ENCODE assay signal across 25 cellular contexts in the genomic region with DNA sequence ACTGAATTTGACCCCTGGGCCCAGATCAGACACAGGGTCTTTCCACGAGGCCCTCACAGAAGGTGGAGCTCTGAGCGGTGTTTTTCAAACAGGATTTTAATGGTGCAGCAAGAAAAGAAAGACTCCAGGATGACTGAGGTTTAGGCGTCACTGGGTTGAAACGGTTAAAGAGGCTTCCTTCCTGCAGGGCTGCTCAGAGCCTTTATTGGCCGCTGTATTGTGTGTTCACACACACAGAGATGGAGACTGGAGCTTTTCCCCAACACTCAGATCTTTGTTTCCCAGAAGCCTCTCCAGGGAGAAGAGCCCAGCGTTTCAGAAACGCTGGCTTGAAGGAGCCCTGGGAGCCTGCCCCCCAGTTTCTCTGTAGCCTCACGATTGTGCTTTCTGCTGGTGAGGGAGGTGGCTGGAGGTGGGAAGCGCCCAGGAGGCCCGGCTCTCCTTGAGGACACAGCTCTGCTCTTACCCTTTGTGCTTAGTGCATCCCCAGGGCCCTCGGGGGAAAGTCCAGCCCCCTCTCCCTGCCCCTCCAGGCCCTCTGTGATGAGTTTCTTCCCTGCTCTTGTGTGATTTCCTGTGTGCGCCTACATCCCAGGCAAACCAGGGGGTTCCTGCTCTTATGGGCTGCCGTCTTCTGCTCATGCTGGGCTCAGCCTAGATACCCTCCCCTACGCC. TPM values are rescaled to one million over a fixed set of nuclear protein-coding genes. Genes with fewer than 3 reads are reported as not detected.
DNase-seq lines count a peak whose midpoint lies in the region; ATAC-seq, FAIRE-seq and TF ChIP-seq lines count a peak whose summit lies in the region.
"Had no signal": no experiment of that assay in that cellular context is flagged by ENCODE, and none has a peak within 500 bp of the region (broad histone marks: within the 10 kb centered on the region; RNA-seq: fewer than 3 reads in every experiment).

No MANE protein-coding gene starts in this region.

- no peaks in the 10 kb centered on the region for H3K27me3 Mint-ChIP-seq in activated CD8-positive, alpha-beta memory T cell treated with anti-CD3 and anti-CD28 coated beads, Interleukin-2, amount 10 ng/mL, durations not matched to agents 7 days and 5 days
- H3K27me3 Mint-ChIP-seq: dendritic cell treated with granulocyte-macrophage colony-stimulating factor and Interleukin-4, amounts not matched to agents 40 ng/mL and 50 ng/mL, for 4 days; naive thymus-derived CD4-positive, alpha-beta T cell had no signal

- CTCF ChIA-PET in activated CD8-positive, alpha-beta memory T cell treated with anti-CD3 and anti-CD28 coated beads, Interleukin-2, amount 10 ng/mL, durations not matched to agents 7 days and 5 days (lab: Charles Lee), result interaction anchor here (1.6 kb wide), 2 partner anchors 144 to 249 kb away, joined by 4 to 5 read pairs; no protein-coding TSS in a partner anchor
- CTCF ChIA-PET in endothelial cell of umbilical vein (lab: Charles Lee), result interaction anchor here (1.1 to 8.3 kb wide), 8 partner anchors 11 to 276 kb away, joined by 3 to 69 read pairs (median 5); no protein-coding TSS in a partner anchor

- no peak overlapping the region for H3K4me2 ChIP-seq in endothelial cell of umbilical vein (ENCODE audit: insufficient read depth, low read length)

- no peak for DNase-seq in activated CD8-positive, alpha-beta memory T cell treated with anti-CD3 and anti-CD28 coated beads, Interleukin-2, amount 10 ng/mL, durations not matched to agents 7 days and 5 days
- DNase-seq in activated CD8-positive, alpha-beta memory T cell treated with anti-CD3 and anti-CD28 coated beads, Interleukin-2, amount 50 U/mL, for 48 hours, result no peak
- DNase-seq in SK-MEL-5 (ENCODE audit: low read depth, low spot score), result peak; percentile 38
- peak; percentile 44 for DNase-seq in endothelial cell of umbilical vein (ENCODE audit: low read depth, low spot score)
- DNase-seq in stimulated activated effector memory CD8-positive, alpha-beta T cell treated with anti-CD3 and anti-CD28 coated beads, Interleukin-12 subunit alpha, Interleukin-12 subunit beta, amount 100 ng/mL, for 72 hours (ENCODE audit: low spot score in 2 of 2), result no peak
- DNase-seq in NCI-H1048 (lab: John Stamatoyannopoulos, UW), result no peak
- DNase-seq in NCI-H2171 (lab: John Stamatoyannopoulos, UW), result no peak
- DNase-seq in DMS153 (lab: John Stamatoyannopoulos, UW), result no peak
- DNase-seq: ACHN; activated CD4-positive, CD25-positive, alpha-beta regulatory T cell treated with anti-CD3 and anti-CD28 coated beads, Interleukin-2, amount 50 U/mL, for 72 hours; activated gamma-delta T cell; head of caudate nucleus; left cardiac atrium; naive thymus-derived CD4-positive, alpha-beta T cell; NCI-H1417; NCI-H526; stimulated activated CD4-positive, alpha-beta T cell treated with anti-CD3 and anti-CD28 coated beads, Interleukin-15, amount 100 ng/mL, for 24 hours; upper lobe of left lung had no signal

- no peaks in the 10 kb centered on the region for H3K9me3 Mint-ChIP-seq in activated CD8-positive, alpha-beta memory T cell treated with anti-CD3 and anti-CD28 coated beads, Interleukin-2, amount 10 ng/mL, durations not matched to agents 7 days and 5 days (ENCODE audit: low read depth)
- H3K9me3 Mint-ChIP-seq in stimulated activated effector memory CD8-positive, alpha-beta T cell treated with anti-CD3 and anti-CD28 coated beads, Interleukin-12 subunit alpha, Interleukin-12 subunit beta, amount 100 ng/mL, for 72 hours, result no peaks in the 10 kb centered on the region
- H3K9me3 Mint-ChIP-seq: CD14-positive monocyte; dendritic cell treated with granulocyte-macrophage colony-stimulating factor and Interleukin-4, amounts not matched to agents 40 ng/mL and 50 ng/mL, for 4 days; naive thymus-derived CD4-positive, alpha-beta T cell had no signal

- BruUV-seq in endothelial cell of umbilical vein (replicated peaks; lab: Mats Ljungman, UMichigan), result no TSS peak

- POLR2A ChIA-PET in endothelial cell of umbilical vein (lab: Charles Lee), result interaction anchor here (1.3 kb wide), 1 partner anchor 10 kb away, joined by 4 read pairs; no protein-coding TSS in a partner anchor

- H3K4me1 Mint-ChIP-seq in activated CD8-positive, alpha-beta memory T cell treated with anti-CD3 and anti-CD28 coated beads, Interleukin-2, amount 10 ng/mL, durations not matched to agents 7 days and 5 days, result peaks cover 20% of the 10 kb centered on the region
- H3K4me1 Mint-ChIP-seq in stimulated activated effector memory CD8-positive, alpha-beta T cell treated with anti-CD3 and anti-CD28 coated beads, Interleukin-12 subunit alpha, Interleukin-12 subunit beta, amount 100 ng/mL, for 72 hours, result peaks cover 9% of the 10 kb centered on the region
- H3K4me1 Mint-ChIP-seq: CD14-positive monocyte had no signal

- no peaks in the 10 kb centered on the region for H3K9me3 ChIP-seq in endothelial cell of umbilical vein (replicated peaks; ENCODE audit: control insufficient read depth, insufficient read depth, low read length)
- H3K9me3 ChIP-seq: right lobe of liver, upper lobe of left lung had no signal

- no peaks in the 10 kb centered on the region for H3K79me2 ChIP-seq in endothelial cell of umbilical vein (ENCODE audit: control insufficient read depth, insufficient read depth, low read length)
- H3K79me2 ChIP-seq: parathyroid adenoma had no signal

- dilution Hi-C loops in endothelial cell of umbilical vein (cut with MboI; ENCODE audit: extremely low pct_ligation_motif_present, low sequenced_read_pairs), result no loop called here

- H3K27ac Mint-ChIP-seq in activated CD8-positive, alpha-beta memory T cell treated with anti-CD3 and anti-CD28 coated beads, Interleukin-2, amount 10 ng/mL, durations not matched to agents 7 days and 5 days, result peak overlapping the region; percentile 75
- peak overlapping the region; percentile 64 for H3K27ac Mint-ChIP-seq in stimulated activated effector memory CD8-positive, alpha-beta T cell treated with anti-CD3 and anti-CD28 coated beads, Interleukin-12 subunit alpha, Interleukin-12 subunit beta, amount 100 ng/mL, for 72 hours
- H3K27ac Mint-ChIP-seq: dendritic cell treated with granulocyte-macrophage colony-stimulating factor and Interleukin-4, amounts not matched to agents 40 ng/mL and 50 ng/mL, for 4 days had no signal

- no peak overlapping the region for H3K4me3 ChIP-seq in endothelial cell of umbilical vein (replicated peaks in 1 of 3; ENCODE audit: insufficient read depth in 1 of 3, low read depth in 1 of 3, low read length in 3 of 3)
- H3K4me3 ChIP-seq: right lobe of liver, upper lobe of left lung had no signal

- H3K27me3 ChIP-seq in endothelial cell of umbilical vein (ENCODE audit: control insufficient read depth in 2 of 2, insufficient read depth in 2 of 2, low read length in 2 of 2), result no peaks in the 10 kb centered on the region
- H3K27me3 ChIP-seq: right lobe of liver, upper lobe of left lung had no signal

- TF ChIP-seq POLR2A in endothelial cell of umbilical vein (IDR thresholded peaks at IDR 0.05; ENCODE audit: low read depth, low read length), result no peak

- in situ Hi-C loops in SK-MEL-5 (cut with HindIII; ENCODE audit: low pct_unique_long_range_greater_than_20kb, low sequenced_read_pairs), result no loop called here

- H3K4me3 Mint-ChIP-seq in activated CD8-positive, alpha-beta memory T cell treated with anti-CD3 and anti-CD28 coated beads, Interleukin-2, amount 10 ng/mL, durations not matched to agents 7 days and 5 days, result no peak overlapping the region
- H3K4me3 Mint-ChIP-seq in stimulated activated effector memory CD8-positive, alpha-beta T cell treated with anti-CD3 and anti-CD28 coated beads, Interleukin-12 subunit alpha, Interleukin-12 subunit beta, amount 100 ng/mL, for 72 hours, result no peak overlapping the region
- H3K4me3 Mint-ChIP-seq: CD14-positive monocyte; dendritic cell treated with granulocyte-macrophage colony-stimulating factor and Interleukin-4, amounts not matched to agents 40 ng/mL and 50 ng/mL, for 4 days had no signal

- H4K20me1 ChIP-seq in endothelial cell of umbilical vein (replicated peaks; ENCODE audit: control insufficient read depth, extremely low read depth, insufficient read depth, low read length), result no peaks in the 10 kb centered on the region

- H3K36me3 Mint-ChIP-seq in activated CD8-positive, alpha-beta memory T cell treated with anti-CD3 and anti-CD28 coated beads, Interleukin-2, amount 10 ng/mL, durations not matched to agents 7 days and 5 days, result peaks cover 11% of the 10 kb centered on the region
- peaks cover 5% of the 10 kb centered on the region for H3K36me3 Mint-ChIP-seq in stimulated activated effector memory CD8-positive, alpha-beta T cell treated with anti-CD3 and anti-CD28 coated beads, Interleukin-12 subunit alpha, Interleukin-12 subunit beta, amount 100 ng/mL, for 72 hours

- no peak for TF ChIP-seq CTCF in endothelial cell of umbilical vein (IDR thresholded peaks at IDR 0.05; ENCODE audit: extremely low read depth in 1 of 2, insufficient read depth in 1 of 2, low read depth in 1 of 2, low read length in 2 of 2)

- H3K27ac ChIP-seq in endothelial cell of umbilical vein (ENCODE audit: insufficient read depth, low read depth, low read length), result peak overlapping the region; percentile 36
- H3K27ac ChIP-seq: parathyroid adenoma, right lobe of liver, RWPE1, upper lobe of left lung had no signal

- peak; percentile 85 for FAIRE-seq in endothelial cell of umbilical vein (lab: Jason Lieb, UNC)
- FAIRE-seq: bronchial epithelial cell, D721Med had no signal

- H3K4me1 ChIP-seq in endothelial cell of umbilical vein (ENCODE audit: control insufficient read depth, extremely low read depth, insufficient read depth, low read length), result peaks cover 55% of the 10 kb centered on the region
- H3K4me1 ChIP-seq: parathyroid adenoma, right lobe of liver, upper lobe of left lung had no signal

- H3K9me1 ChIP-seq in endothelial cell of umbilical vein (replicated peaks; ENCODE audit: control insufficient read depth, extremely low read depth, insufficient read depth, low read length), result no peaks in the 10 kb centered on the region

- ATAC-seq in activated CD8-positive, alpha-beta memory T cell treated with anti-CD3 and anti-CD28 coated beads, Interleukin-2, amount 10 ng/mL, durations not matched to agents 7 days and 5 days, result no peak
- ATAC-seq in stimulated activated effector memory CD8-positive, alpha-beta T cell treated with anti-CD3 and anti-CD28 coated beads, Interleukin-12 subunit alpha, Interleukin-12 subunit beta, amount 100 ng/mL, for 72 hours, result no peak
- ATAC-seq: left cardiac atrium; naive thymus-derived CD4-positive, alpha-beta T cell; right lobe of liver had no signal

- H3K9ac ChIP-seq in endothelial cell of umbilical vein (replicated peaks; ENCODE audit: extremely low read depth, insufficient read depth, low read length), result peak overlapping the region; percentile 28
- H3K9ac ChIP-seq: parathyroid adenoma had no signal

- H3K36me3 ChIP-seq in endothelial cell of umbilical vein (ENCODE audit: control insufficient read depth in 2 of 2, extremely low read depth in 1 of 2, insufficient read depth in 2 of 2, low read length in 2 of 2), result no peaks in the 10 kb centered on the region
- H3K36me3 ChIP-seq: right lobe of liver, upper lobe of left lung had no signal

- peak overlapping the region; percentile 60 for H2AFZ ChIP-seq in endothelial cell of umbilical vein (ENCODE audit: low read depth, low read length)
- H2AFZ ChIP-seq: parathyroid adenoma had no signal

- intact Hi-C loops in endothelial cell of umbilical vein (cut with micrococcal nuclease), result loop anchor here (5.0 kb wide), 1 partner anchor 173 kb away; no protein-coding TSS in a partner anchor

RNA-seq across cellular contexts. Expression of a gene that starts 37.1 kb away (rescaled TPM):
- 100 to 1,000 TPM; 506 to 648 TPM for total RNA-seq in activated CD8-positive, alpha-beta memory T cell treated with anti-CD3 and anti-CD28 coated beads, Interleukin-2, amount 10 ng/mL, durations not matched to agents 7 days and 5 days
- 38.9 and 46.9 TPM in 2 replicates for total RNA-seq in SK-MEL-5 (2014; rRNA removed; shearing (Covaris generic))
- polyA plus RNA-seq in SK-MEL-5 (2015; cell fraction: cytosol; rRNA removed), result 153 and 218 TPM in 2 replicates
- polyA plus RNA-seq in SK-MEL-5 (2015; cell fraction: nucleus; rRNA removed), result 108 and 134 TPM in 2 replicates
- total RNA-seq in endothelial cell of umbilical vein, result 220 and 246 TPM in 2 replicates
- polyA plus RNA-seq in endothelial cell of umbilical vein, result 40.9 and 58.0 TPM in 2 replicates
- 64.3 and 82.1 TPM in 2 replicates for polyA plus RNA-seq in endothelial cell of umbilical vein (2011; cell fraction: cytosol; rRNA removed)
- 66.4 and 74.8 TPM in 2 replicates for polyA plus RNA-seq in endothelial cell of umbilical vein (2011; cell fraction: nucleus; rRNA removed)
- polyA plus RNA-seq in endothelial cell of umbilical vein (2012), result 94.1 and 188 TPM in 2 replicates
- 65.3 and 69.9 TPM in 2 replicates for polyA minus RNA-seq in endothelial cell of umbilical vein
- polyA minus RNA-seq in endothelial cell of umbilical vein (2011; cell fraction: cytosol; rRNA and poly(A)+ RNA removed), result 124 TPM
- polyA minus RNA-seq in endothelial cell of umbilical vein (2011; cell fraction: nucleus; rRNA and poly(A)+ RNA removed), result 65.7 and 66.2 TPM in 2 replicates
- polyA plus RNA-seq: CD14-positive monocyte; naive thymus-derived CD4-positive, alpha-beta T cell had no signal

Comparison
In these comparisons a context has a peak if more than half of its experiments do, and no peak if none do; other contexts are left out.
1. DNase-seq: peak in SK-MEL-5 (single experiment) and endothelial cell of umbilical vein (single experiment); none in activated CD8-positive, alpha-beta memory T cell treated with anti-CD3 and anti-CD28 coated beads, Interleukin-2, amount 10 ng/mL, durations not matched to agents 7 days and 5 days (single experiment), activated CD8-positive, alpha-beta memory T cell treated with anti-CD3 and anti-CD28 coated beads, Interleukin-2, amount 50 U/mL, for 48 hours (single experiment), stimulated activated effector memory CD8-positive, alpha-beta T cell treated with anti-CD3 and anti-CD28 coated beads, Interleukin-12 subunit alpha, Interleukin-12 subunit beta, amount 100 ng/mL, for 72 hours (0 of 2), NCI-H1048 (single experiment), NCI-H2171 (single experiment) and DMS153 (single experiment).